ENCODE assay signal across 32 cellular contexts in genomic region chr4:71828450-71828849, GRCh38. TPM values are rescaled to one million over a fixed set of nuclear protein-coding genes. Genes with fewer than 3 reads are reported as not detected.
"Had no signal": no experiment of that assay in that cellular context is flagged by ENCODE, and none has a peak within 500 bp of the region (broad histone marks: within the 10 kb centered on the region; RNA-seq: fewer than 3 reads in every experiment).

No MANE protein-coding gene starts in this region.

- H3K4me3 ChIP-seq: MG63, Peyer's patch, SJCRH30 had no signal

- ATAC-seq: activated T-helper 17 cell treated with anti-CD3 and anti-CD28 coated beads, Interleukin-2, amount 50 U/mL, for 72 hours; SK-N-SH treated with all-trans-retinoic acid at 6 μM for 48 hours had no signal

- H3K36me3 ChIP-seq: MG63, Peyer's patch, SJCRH30 had no signal

- H3K27me3 ChIP-seq: MG63, Peyer's patch had no signal

- H3K9me3 Mint-ChIP-seq: activated CD4-positive, alpha-beta T cell treated with anti-CD3 and anti-CD28 coated beads, Interleukin-2, amount 10 ng/mL, durations not matched to agents 7 days and 5 days; activated naive CD4-positive, alpha-beta T cell treated with anti-CD3 and anti-CD28 coated beads for 36 hours; brain had no signal

- H3K36me3 Mint-ChIP-seq: activated CD4-positive, alpha-beta memory T cell treated with anti-CD3 and anti-CD28 coated beads for 36 hours; activated naive CD8-positive, alpha-beta T cell; brain had no signal

- H3K9me3 ChIP-seq: MG63, Peyer's patch, SJCRH30 had no signal

- DNase-seq: activated CD4-positive, alpha-beta memory T cell treated with anti-CD3 and anti-CD28 coated beads for 36 hours; activated CD4-positive, alpha-beta T cell treated with anti-CD3 and anti-CD28 coated beads, Interleukin-2, amount 10 ng/mL, durations not matched to agents 7 days and 5 days; activated CD4-positive, CD25-positive, alpha-beta regulatory T cell; activated CD8-positive, alpha-beta memory T cell treated with anti-CD3 and anti-CD28 coated beads for 24 hours; activated gamma-delta T cell; activated naive CD4-positive, alpha-beta T cell treated with anti-CD3 and anti-CD28 coated beads for 36 hours; activated T-cell treated with anti-CD3 and anti-CD28 coated beads for 4 hours; activated T-cell treated with anti-CD3 and anti-CD28 coated beads, Interleukin-2, amount 50 U/mL, for 48 hours; amygdala; MG63; MV-4-11; NCI-H1105; NCI-H146; NCI-H187 treated with DMSO at 0.1 percent for 48 hours; NCI-H2081 treated with DMSO at 0.1 percent for 48 hours; NCI-H2171 treated with DMSO at 0.1 percent for 48 hours; NCI-H345; NCI-H510A treated with DMSO at 0.1 percent for 48 hours; NCI-H69; NK-92 treated with Interleukin-12 subunit alpha and Interleukin-12 subunit beta, amount 100 ng/mL, for 24 hours; Peyer's patch; Right ventricle myocardium superior; SJCRH30; SW 1271 had no signal

- H3K4me3 Mint-ChIP-seq: activated CD4-positive, alpha-beta memory T cell treated with anti-CD3 and anti-CD28 coated beads for 36 hours; activated CD4-positive, alpha-beta T cell treated with anti-CD3 and anti-CD28 coated beads, Interleukin-2, amount 10 ng/mL, durations not matched to agents 7 days and 5 days; activated naive CD4-positive, alpha-beta T cell treated with anti-CD3 and anti-CD28 coated beads for 36 hours; activated naive CD8-positive, alpha-beta T cell; activated T-helper 17 cell treated with anti-CD3 and anti-CD28 coated beads, Interleukin-2, amount 50 U/mL, for 72 hours; central memory CD8-positive, alpha-beta T cell had no signal

- H3K4me1 ChIP-seq: Peyer's patch, SJCRH30 had no signal

- H3K27me3 Mint-ChIP-seq: activated CD4-positive, alpha-beta memory T cell treated with anti-CD3 and anti-CD28 coated beads for 36 hours; activated CD4-positive, alpha-beta T cell treated with anti-CD3 and anti-CD28 coated beads, Interleukin-2, amount 10 ng/mL, durations not matched to agents 7 days and 5 days; activated naive CD8-positive, alpha-beta T cell; activated T-helper 17 cell treated with anti-CD3 and anti-CD28 coated beads, Interleukin-2, amount 50 U/mL, for 72 hours; brain; central memory CD8-positive, alpha-beta T cell had no signal

- H3K4me1 Mint-ChIP-seq: activated CD4-positive, alpha-beta T cell treated with anti-CD3 and anti-CD28 coated beads, Interleukin-2, amount 10 ng/mL, durations not matched to agents 7 days and 5 days; activated T-helper 17 cell treated with anti-CD3 and anti-CD28 coated beads, Interleukin-2, amount 50 U/mL, for 72 hours; central memory CD8-positive, alpha-beta T cell had no signal

- H3K27ac ChIP-seq: Peyer's patch, RWPE1, SJCRH30 had no signal

- H3K27ac Mint-ChIP-seq: activated CD4-positive, alpha-beta memory T cell treated with anti-CD3 and anti-CD28 coated beads for 36 hours; activated CD4-positive, alpha-beta T cell treated with anti-CD3 and anti-CD28 coated beads, Interleukin-2, amount 10 ng/mL, durations not matched to agents 7 days and 5 days; activated naive CD4-positive, alpha-beta T cell treated with anti-CD3 and anti-CD28 coated beads for 36 hours; activated naive CD8-positive, alpha-beta T cell; activated T-helper 17 cell treated with anti-CD3 and anti-CD28 coated beads, Interleukin-2, amount 50 U/mL, for 72 hours had no signal

RNA-seq across cellular contexts. Expression of gene GC, which starts 44.6 kb away (rescaled TPM):
- total RNA-seq: activated CD4-positive, alpha-beta memory T cell treated with anti-CD3 and anti-CD28 coated beads for 36 hours; activated CD4-positive, alpha-beta T cell treated with anti-CD3 and anti-CD28 coated beads, Interleukin-2, amount 10 ng/mL, durations not matched to agents 7 days and 5 days; activated naive CD4-positive, alpha-beta T cell treated with anti-CD3 and anti-CD28 coated beads for 36 hours; activated T-helper 17 cell treated with anti-CD3 and anti-CD28 coated beads, Interleukin-2, amount 50 U/mL, for 72 hours; astrocyte; Peyer's patch; SJCRH30; T-helper 1 cell treated with Interleukin-12 subunit alpha and Interleukin-12 subunit beta and Interleukin-4 antibody, amounts not matched to agents 30 ng/mL and 1 ng/mL, for 36 hours had no signal
